In the genomic region with DNA sequence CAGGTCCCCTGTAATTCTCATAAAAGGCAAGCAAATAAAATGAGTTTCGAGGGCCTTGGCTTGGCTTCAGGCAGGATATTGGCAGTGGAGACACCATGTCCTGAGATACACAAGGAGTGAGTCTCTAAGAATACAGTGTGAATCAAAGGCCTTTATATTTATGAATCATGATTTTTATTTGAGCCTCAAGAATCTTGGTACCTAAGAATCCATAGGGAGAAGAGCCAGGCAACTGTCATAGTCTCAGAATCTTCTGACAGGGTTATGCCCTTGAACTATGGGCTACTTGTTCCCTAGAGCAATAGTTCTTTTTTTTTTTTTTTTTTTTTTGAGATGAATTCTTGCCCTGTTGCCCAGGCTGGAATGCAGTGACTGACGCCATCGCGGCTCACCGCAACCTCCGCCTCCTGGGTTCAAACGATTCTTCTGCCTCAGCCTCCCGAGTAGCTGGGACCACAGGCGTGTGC, we compare ENCODE assay signal across 17 cellular contexts.
A peak's percentile ranks its signal among the peaks of the same experiment; 100 is the strongest.
DNase-seq lines count a peak whose midpoint lies in the region; TF ChIP-seq lines count a peak whose summit lies in the region.
"Had no signal": no experiment of that assay in that cellular context is flagged by ENCODE, and none has a peak within 500 bp of the region (broad histone marks: within the 10 kb centered on the region; RNA-seq: fewer than 3 reads in every experiment).

No MANE protein-coding gene starts in this region.

- intact Hi-C loops in thyroid gland (cut with DNase I), result no loop called here

- H3K4me3 ChIP-seq in hepatocyte (no peak overlapping the region), thyroid gland (replicated peaks in 1 of 3) (no peak overlapping the region), coronary artery (no peak overlapping the region)
- H3K4me3 ChIP-seq: K562, PC-9, right lobe of liver had no signal

- TF ChIP-seq POLR2A in thyroid gland (IDR thresholded peaks at IDR 0.05), result no peak

- H3K4me1 ChIP-seq in hepatocyte (ENCODE audit: insufficient read depth), result peaks cover 4% of the 10 kb centered on the region
- H3K4me1 ChIP-seq in thyroid gland, result peaks cover 12 to 17% of the 10 kb centered on the region in 2 donors
- H3K4me1 ChIP-seq: right lobe of liver had no signal

- H3K36me3 ChIP-seq in hepatocyte (replicated peaks; ENCODE audit: insufficient read depth, low read depth) (no peaks in the 10 kb centered on the region), thyroid gland (no peaks in the 10 kb centered on the region)
- H3K36me3 ChIP-seq: right lobe of liver had no signal

- DNase-seq in HCEC 1CT (peak; percentile 8), hepatocyte (ENCODE audit: low spot score) (no peak), thyroid gland (peak; percentile 28 to 44), coronary artery (ENCODE audit: low spot score) (no peak), NCI-H2171 treated with DMSO at 0.1 percent for 48 hours (lab: John Stamatoyannopoulos, UW) (no peak)
- no peak for DNase-seq in stimulated activated CD4-positive, alpha-beta T cell treated with anti-CD3 and anti-CD28 coated beads, Interleukin-12 subunit alpha, Interleukin-12 subunit beta, amount 100 ng/mL, for 4 hours
- no peak for DNase-seq in activated naive CD4-positive, alpha-beta T cell (lab: John Stamatoyannopoulos, UW)
- DNase-seq: activated CD4-positive, alpha-beta T cell treated with anti-CD3 and anti-CD28 coated beads, Interleukin-2, amount 10 ng/mL, durations not matched to agents 24 days and 14 days; AML-193; foreskin fibroblast; NCI-H1048; NCI-H526 treated with DMSO at 0.1 percent for 48 hours; PC-9; right lobe of liver; stimulated activated CD4-positive, alpha-beta T cell treated with anti-CD3 and anti-CD28 coated beads, Interleukin-2, amount 100 ng/mL, for 24 hours had no signal

- H2AFZ ChIP-seq in hepatocyte, result no peak overlapping the region
- H2AFZ ChIP-seq: PC-9 had no signal

- H3K9me3 ChIP-seq in hepatocyte (ENCODE audit: low read depth) (no peaks in the 10 kb centered on the region), thyroid gland (no peaks in the 10 kb centered on the region)
- H3K9me3 ChIP-seq: right lobe of liver had no signal

- TF ChIP-seq CTCF in hepatocyte (IDR thresholded peaks at IDR 0.05; ENCODE audit: poor library complexity), result no peak
- TF ChIP-seq CTCF in thyroid gland (IDR thresholded peaks at IDR 0.05), result no peak
- no peak for TF ChIP-seq CTCF in coronary artery (IDR thresholded peaks at IDR 0.05)

- H3K79me2 ChIP-seq in hepatocyte, result no peaks in the 10 kb centered on the region

- H3K27ac ChIP-seq in angular gyrus (ENCODE audit: low read depth, low read length), result peak overlapping the region; percentile 37
- H3K27ac ChIP-seq in hepatocyte, result peak overlapping the region; percentile 38
- peak overlapping the region in 2 of 3 donors; percentile 33 to 63 for H3K27ac ChIP-seq in thyroid gland
- H3K27ac ChIP-seq in coronary artery, result no peak overlapping the region
- H3K27ac ChIP-seq: PC-9, right lobe of liver had no signal

- no peaks in the 10 kb centered on the region for H3K9me2 ChIP-seq in hepatocyte (replicated peaks; ENCODE audit: insufficient read depth)

- H3K4me2 ChIP-seq in hepatocyte, result no peak overlapping the region
- H3K4me2 ChIP-seq: PC-9 had no signal

- no peaks in the 10 kb centered on the region for H3K27me3 ChIP-seq in hepatocyte
- no peaks in the 10 kb centered on the region for H3K27me3 ChIP-seq in thyroid gland
- H3K27me3 ChIP-seq: right lobe of liver had no signal

- H4K20me1 ChIP-seq in hepatocyte (ENCODE audit: insufficient read depth, poor library complexity, severe bottlenecking), result no peaks in the 10 kb centered on the region

- WGBS in hepatocyte (ENCODE audit: low lambda C conversion rate, missing lambda C conversion rate), result 83% methylated on average over 9 of the region's 9 CpGs
- WGBS in thyroid gland, 2 donors, result 85 to 92% methylated on average over 9 of the region's 9 CpGs

Comparison
In these comparisons a context has a peak if more than half of its experiments do, and no peak if none do; other contexts are left out.
1. DNase-seq: peak in HCEC 1CT (single experiment) and thyroid gland (2 of 2); none in hepatocyte (single experiment), coronary artery (single experiment), NCI-H2171 treated with DMSO at 0.1 percent for 48 hours (single experiment), stimulated activated CD4-positive, alpha-beta T cell treated with anti-CD3 and anti-CD28 coated beads, Interleukin-12 subunit alpha, Interleukin-12 subunit beta, amount 100 ng/mL, for 4 hours (single experiment) and activated naive CD4-positive, alpha-beta T cell (0 of 4).
2. H3K27ac ChIP-seq: peak in angular gyrus (single experiment), hepatocyte (single experiment) and thyroid gland (2 of 3); none in coronary artery (0 of 2).